12 cellular contexts compared by ENCODE assay signal in the genomic region with DNA sequence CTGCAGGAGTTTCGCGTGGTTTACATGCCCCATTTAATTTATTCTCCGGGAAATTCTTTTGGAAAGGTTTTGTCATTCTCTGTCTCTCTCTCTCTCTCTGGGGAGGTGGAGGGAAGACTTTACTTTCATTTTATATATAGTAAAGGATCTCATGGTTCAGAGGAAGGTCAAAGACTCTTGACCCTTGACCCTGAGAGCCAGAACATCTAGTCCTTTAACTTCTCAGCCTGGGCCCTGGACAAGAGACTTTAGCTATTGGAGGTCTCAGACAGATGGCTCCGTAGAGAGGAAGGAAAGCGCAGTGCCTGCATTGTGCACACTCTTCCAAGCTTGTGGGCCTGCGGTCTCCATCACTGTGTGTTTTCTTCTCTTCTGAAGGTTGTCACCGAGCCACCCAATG.
"Had no signal": no experiment of that assay in that cellular context is flagged by ENCODE, and none has a peak within 500 bp of the region (broad histone marks: within the 10 kb centered on the region; RNA-seq: fewer than 3 reads in every experiment).

No MANE protein-coding gene starts in this region.

- H3K4me3 ChIP-seq: SJCRH30 had no signal

- H3K36me3 ChIP-seq: SJCRH30 had no signal

- H3K27me3 ChIP-seq: SJCRH30 had no signal

- H3K27ac ChIP-seq: RWPE1 had no signal

- ATAC-seq: PC-3, SK-N-SH treated with all-trans-retinoic acid at 6 μM for 48 hours had no signal

- H3K9me3 ChIP-seq: SJCRH30 had no signal

- DNase-seq: KG1, NCI-H1417 treated with DMSO at 0.1 percent for 48 hours, NCI-H1694 treated with DMSO at 0.1 percent for 48 hours, NCI-H1930, NCI-H2081, NCI-H2227 treated with DMSO at 0.1 percent for 48 hours, NCI-H526 treated with DMSO at 0.1 percent for 48 hours, NCI-H748 treated with DMSO at 0.1 percent for 48 hours, PC-3, SJCRH30 had no signal
